ENCODE assay signal across 20 cellular contexts in genomic region chr2:8877332-8877731, GRCh38. TPM values are rescaled to one million over a fixed set of nuclear protein-coding genes. Genes with fewer than 3 reads are reported as not detected.
DNase-seq lines count a peak whose midpoint lies in the region; ATAC-seq, FAIRE-seq and TF ChIP-seq lines count a peak whose summit lies in the region.
"Had no signal": no experiment of that assay in that cellular context is flagged by ENCODE, and none has a peak within 500 bp of the region (broad histone marks: within the 10 kb centered on the region; RNA-seq: fewer than 3 reads in every experiment).

No MANE protein-coding gene starts in this region.

- H4K20me1 ChIP-seq in HepG2 (ENCODE audit: insufficient read depth, low read length) = no peaks in the 10 kb centered on the region
- no peaks in the 10 kb centered on the region for H4K20me1 ChIP-seq in hepatocyte (ENCODE audit: insufficient read depth, poor library complexity, severe bottlenecking)

- in situ Hi-C loops in HepG2 (cut with HindIII; ENCODE audit: extremely low pct_ligation_motif_present, low pct_unique_long_range_greater_than_20kb) = loop anchor here (5.0 to 10.0 kb wide), 2 partner anchors 107 to 260 kb away; no protein-coding TSS in a partner anchor

- H3K9me3 ChIP-seq in HepG2 (ENCODE audit: low read length) (no peaks in the 10 kb centered on the region), right lobe of liver (no peaks in the 10 kb centered on the region), T-helper 17 cell (ENCODE audit: control insufficient read depth, low read length, poor library complexity, severe bottlenecking) (no peaks in the 10 kb centered on the region), hepatocyte (ENCODE audit: low read depth) (no peaks in the 10 kb centered on the region)
- no peaks in the 10 kb centered on the region for H3K9me3 ChIP-seq in CD4-positive, alpha-beta memory T cell (ENCODE audit: control insufficient read depth in 1 of 2, low read length in 2 of 2)
- H3K9me3 ChIP-seq: A549, BE2C had no signal

- no peaks in the 10 kb centered on the region for H3K9me2 ChIP-seq in hepatocyte (replicated peaks; ENCODE audit: insufficient read depth)

- CTCF ChIA-PET in HepG2 (lab: Yijun Ruan, JAX; ENCODE audit: low intra/inter-chr PET ratio, low total read pairs) = no interaction called here
- CTCF ChIA-PET in CD4-positive, alpha-beta memory T cell (lab: Charles Lee; ENCODE audit: partially characterized antibody) = interaction anchor here (1.1 kb wide), 1 partner anchor 10 kb away, joined by 4 read pairs; no protein-coding TSS in a partner anchor

- no peaks in the 10 kb centered on the region for H3K9me3 Mint-ChIP-seq in CD4-positive, alpha-beta memory T cell
- H3K9me3 Mint-ChIP-seq: CD8-positive, alpha-beta T cell had no signal

- peaks cover 2% of the 10 kb centered on the region for H3K36me3 Mint-ChIP-seq in T-helper 17 cell (ENCODE audit: low read depth)
- H3K36me3 Mint-ChIP-seq in CD4-positive, alpha-beta memory T cell = peaks cover 0 to 3% of the 10 kb centered on the region in 2 donors
- H3K36me3 Mint-ChIP-seq: CD8-positive, alpha-beta T cell had no signal

- TF ChIP-seq EP300 in HepG2 (IDR thresholded peaks at IDR 0.05; ENCODE audit: low read depth in 2 of 2, low read length in 2 of 2) (no peak), HepG2 (CRISPR knock-in tag; IDR thresholded peaks at IDR 0.05; ENCODE audit: borderline replicate concordance) (no peak)

- peak overlapping the region; percentile 43 for H2AFZ ChIP-seq in HepG2 (ENCODE audit: low read length)
- H2AFZ ChIP-seq in hepatocyte = no peak overlapping the region
- H2AFZ ChIP-seq: GM23248 had no signal

- POLR2A ChIA-PET in HepG2 (lab: Yijun Ruan, JAX) = no interaction called here
- POLR2A ChIA-PET in CD4-positive, alpha-beta memory T cell (lab: Charles Lee; ENCODE audit: partially characterized antibody) = no interaction called here

- BruUV-seq in HepG2 (replicated peaks; lab: Mats Ljungman, UMichigan) = no TSS peak

- no peaks in the 10 kb centered on the region for H3K27me3 Mint-ChIP-seq in T-helper 17 cell
- H3K27me3 Mint-ChIP-seq in CD4-positive, alpha-beta memory T cell = peaks cover 5% of the 10 kb centered on the region in 2 donors

- H3K4me3 ChIP-seq in HepG2 (replicated peaks in 1 of 3; ENCODE audit: insufficient read depth in 1 of 3, low read depth in 2 of 3, low read length in 3 of 3) (no peak overlapping the region; a peak in 1 of 6 replicates), right lobe of liver (no peak overlapping the region), hepatocyte (no peak overlapping the region)
- H3K4me3 ChIP-seq in CD4-positive, alpha-beta memory T cell (ENCODE audit: low read length in 2 of 2) = no peak overlapping the region
- H3K4me3 ChIP-seq: A549, GM23248 had no signal

- H3K4me2 ChIP-seq in HepG2 (ENCODE audit: low read depth, low read length) (0 out of 2 replicates have a peak overlapping the region, but pooled peaks have one; percentile 30), hepatocyte (no peak overlapping the region)
- H3K4me2 ChIP-seq: A549 had no signal

- FAIRE-seq in HepG2 (lab: Jason Lieb, UNC) = no peak
- FAIRE-seq: A549, D721Med, G401.6, GM12891, H54 had no signal

- TF ChIP-seq CTCF in HepG2 (CRISPR knock-in tag; IDR thresholded peaks at IDR 0.05) (peak; percentile 34), right lobe of liver (IDR thresholded peaks at IDR 0.05) (no peak), hepatocyte (IDR thresholded peaks at IDR 0.05; ENCODE audit: poor library complexity) (no peak)

- H3K27ac Mint-ChIP-seq in T-helper 17 cell = peak overlapping the region; percentile 41
- no peak overlapping the region for H3K27ac Mint-ChIP-seq in CD4-positive, alpha-beta memory T cell
- H3K27ac Mint-ChIP-seq: CD8-positive, alpha-beta T cell had no signal

- H3K4me3 Mint-ChIP-seq in T-helper 17 cell = no peak overlapping the region
- no peak overlapping the region for H3K4me3 Mint-ChIP-seq in CD4-positive, alpha-beta memory T cell
- H3K4me3 Mint-ChIP-seq: CD8-positive, alpha-beta T cell had no signal

- H3K36me3 ChIP-seq in HepG2 (replicated peaks in 1 of 2; ENCODE audit: control insufficient read depth in 1 of 2, insufficient read depth in 2 of 2, low read length in 2 of 2) = no peaks in the 10 kb centered on the region
- H3K36me3 ChIP-seq in right lobe of liver = no peaks in the 10 kb centered on the region
- H3K36me3 ChIP-seq in CD4-positive, alpha-beta memory T cell (ENCODE audit: insufficient read depth, low read length) = no peaks in the 10 kb centered on the region
- no peaks in the 10 kb centered on the region for H3K36me3 ChIP-seq in hepatocyte (replicated peaks; ENCODE audit: insufficient read depth, low read depth)
- H3K36me3 ChIP-seq: BE2C had no signal

- H3K9ac ChIP-seq in HepG2 (ENCODE audit: insufficient read depth, low read depth, low read length) = no peak overlapping the region
- H3K9ac ChIP-seq: GM23248 had no signal

- H3K79me2 ChIP-seq in HepG2 (ENCODE audit: insufficient read depth, low read length) (no peaks in the 10 kb centered on the region), hepatocyte (no peaks in the 10 kb centered on the region)

- no peak for TF ChIP-seq RAD21 in HepG2 (CRISPR knock-in tag; IDR thresholded peaks at IDR 0.05)

- intact Hi-C loops in HepG2 (cut with micrococcal nuclease; ENCODE audit: unreplicated experiment) = no loop called here
- intact Hi-C loops in right lobe of liver (cut with DNase I) = no loop called here
- intact Hi-C loops in left colon (cut with DNase I, micrococcal nuclease) = no loop called here
- intact Hi-C loops in CD4-positive, alpha-beta memory T cell (cut with micrococcal nuclease) = no loop called here

- H3K4me1 Mint-ChIP-seq in T-helper 17 cell = peaks cover 3% of the 10 kb centered on the region
- H3K4me1 Mint-ChIP-seq in CD4-positive, alpha-beta memory T cell = no peaks in the 10 kb centered on the region

- H3K27me3 ChIP-seq in HepG2 (ENCODE audit: control insufficient read depth in 1 of 2, insufficient read depth in 2 of 2, low read length in 2 of 2) (peaks cover 1 to 15% of the 10 kb centered on the region in 2 experiments; a peak in 1 of 5 replicates), right lobe of liver (no peaks in the 10 kb centered on the region), hepatocyte (no peaks in the 10 kb centered on the region)
- no peaks in the 10 kb centered on the region for H3K27me3 ChIP-seq in CD4-positive, alpha-beta memory T cell (ENCODE audit: insufficient read depth, low read length)
- H3K27me3 ChIP-seq: BE2C had no signal

- no peaks in the 10 kb centered on the region for H3K4me1 ChIP-seq in HepG2 (ENCODE audit: insufficient read depth, low read length)
- no peaks in the 10 kb centered on the region for H3K4me1 ChIP-seq in right lobe of liver
- no peaks in the 10 kb centered on the region for H3K4me1 ChIP-seq in CD4-positive, alpha-beta memory T cell (ENCODE audit: insufficient read depth, low read length)
- no peaks in the 10 kb centered on the region for H3K4me1 ChIP-seq in hepatocyte (ENCODE audit: insufficient read depth)
- H3K4me1 ChIP-seq: A549, BE2C had no signal

- peak; percentile 80 for ATAC-seq in HepG2
- no peak for ATAC-seq in right lobe of liver
- no peak for ATAC-seq in T-helper 17 cell
- peak; percentile 40 for ATAC-seq in left colon
- ATAC-seq in HG03135 (IDR thresholded peaks at IDR 0.05; ENCODE audit: unreplicated experiment) = no peak
- ATAC-seq: A549; CD8-positive, alpha-beta T cell had no signal

- TF ChIP-seq POLR2A in HepG2 (IDR thresholded peaks at IDR 0.05; ENCODE audit: insufficient read depth in 1 of 2, low read depth in 2 of 2, low read length in 2 of 2) (no peak), right lobe of liver (IDR thresholded peaks at IDR 0.05) (no peak)

- peak; percentile 8 for DNase-seq in HepG2 (ENCODE audit: low spot score)
- DNase-seq in right lobe of liver = no peak
- DNase-seq in T-helper 17 cell = no peak
- DNase-seq in left colon = no peak
- no peak for DNase-seq in CD4-positive, alpha-beta memory T cell
- no peak for DNase-seq in hepatocyte (ENCODE audit: low spot score)
- DNase-seq: BE2C; CD8-positive, alpha-beta T cell; COR-L47; DMS153; DMS79 treated with DMSO at 0.1 percent for 48 hours; EL; GM23248 had no signal

- no peak overlapping the region for H3K27ac ChIP-seq in HepG2 (ENCODE audit: extremely low read length, insufficient read depth, low read length)
- no peak overlapping the region for H3K27ac ChIP-seq in right lobe of liver
- no peak overlapping the region for H3K27ac ChIP-seq in CD4-positive, alpha-beta memory T cell (ENCODE audit: low read depth, low read length)
- H3K27ac ChIP-seq in hepatocyte = no peak overlapping the region
- H3K27ac ChIP-seq: A549, C4-2B, GM23248 had no signal

- WGBS in HepG2 (ENCODE audit: low lambda C conversion rate) = 13% methylated on average over 4 of the region's 4 CpGs
- WGBS in right lobe of liver (ENCODE audit: insufficient coverage, low coverage, low lambda C conversion rate, missing lambda C conversion rate) = 71% methylated on average over 4 of the region's 4 CpGs
- 73% methylated on average over 4 of the region's 4 CpGs for WGBS in hepatocyte (ENCODE audit: low lambda C conversion rate, missing lambda C conversion rate)

RNA-seq across cellular contexts. Expression of gene KIDINS220, which starts 39.9 kb away (rescaled TPM):
- total RNA-seq in HepG2 (2016; rRNA removed; fragmentation: Illumina TruSeq; extraction: Trizol) (22.4 and 32.3 TPM in 2 replicates), right lobe of liver (10 to 100 TPM; 17.0 to 24.8 (median 21.5) TPM), T-helper 17 cell (10 to 100 TPM; 33.2 to 44.5 TPM), left colon (10 to 100 TPM; 46.5 to 48.0 TPM), hepatocyte (74.5 and 77.5 TPM in 2 replicates)
- 3.3 and 4.9 TPM in 2 replicates for total RNA-seq in HepG2 (2016; cell fraction: cytosol; rRNA removed; fragmentation: Illumina TruSeq; extraction: Trizol; ENCODE audit: low read depth)
- 22.9 and 30.7 TPM in 2 replicates for total RNA-seq in HepG2 (2016; cell fraction: insoluble cytoplasmic fraction; rRNA removed; fragmentation: Illumina TruSeq; extraction: Trizol)
- 5.4 and 7.1 TPM in 2 replicates for total RNA-seq in HepG2 (2016; cell fraction: membrane; rRNA removed; fragmentation: Illumina TruSeq; extraction: Trizol)
- 67.0 and 70.2 TPM in 2 replicates for total RNA-seq in HepG2 (2016; cell fraction: nucleus; rRNA removed; fragmentation: Illumina TruSeq; extraction: Trizol)
- polyA plus RNA-seq in HepG2 (2011; rRNA removed) (24.3 and 25.2 TPM in 2 replicates), hepatocyte (23.5 and 24.2 TPM in 2 replicates)
- polyA plus RNA-seq in HepG2 (2011; cell fraction: cytosol; rRNA removed) = 17.3 and 21.0 TPM in 2 replicates
- 39.1 and 40.8 TPM in 2 replicates for polyA plus RNA-seq in HepG2 (2011; cell fraction: nucleus; rRNA removed)
- 18.0 and 22.9 TPM in 2 replicates for polyA plus RNA-seq in HepG2 (2012)
- 0.63 and 0.76 TPM in 2 replicates for polyA plus RNA-seq in HepG2 (2016; cell fraction: cytosol; fragmentation: Illumina TruSeq; extraction: Trizol; ENCODE audit: low read depth)
- 10.6 and 10.9 TPM in 2 replicates for polyA plus RNA-seq in HepG2 (2016; cell fraction: insoluble cytoplasmic fraction; fragmentation: Illumina TruSeq; extraction: Trizol; ENCODE audit: low read depth)
- polyA plus RNA-seq in HepG2 (2016; cell fraction: membrane; fragmentation: Illumina TruSeq; extraction: Trizol; ENCODE audit: low read depth) = 1.1 and 1.4 TPM in 2 replicates
- 40.0 and 48.7 TPM in 2 replicates for polyA plus RNA-seq in HepG2 (2016; cell fraction: nucleus; fragmentation: Illumina TruSeq; extraction: Trizol; ENCODE audit: insufficient read depth, low read depth)
- polyA minus RNA-seq in HepG2 (2011; rRNA and poly(A)+ RNA removed; ENCODE audit: low replicate concordance) = 69.7 and 110 TPM in 2 replicates
- polyA minus RNA-seq in HepG2 (2011; cell fraction: cytosol; rRNA and poly(A)+ RNA removed) = 23.3 and 31.7 TPM in 2 replicates
- polyA minus RNA-seq in HepG2 (2011; cell fraction: nucleus; rRNA and poly(A)+ RNA removed) = 194 and 209 TPM in 2 replicates
- total RNA-seq in CD4-positive, alpha-beta memory T cell = 10 to 100 TPM; 52.0 to 52.3 TPM
- 10 to 100 TPM; 15.0 to 27.5 TPM for polyA plus RNA-seq in CD4-positive, alpha-beta memory T cell

Comparison
In these comparisons a context has a peak if more than half of its experiments do, and no peak if none do; other contexts are left out.
1. ATAC-seq: peak in HepG2 (single experiment) and left colon (single experiment); none in right lobe of liver (0 of 4), T-helper 17 cell (single experiment) and HG03135 (single experiment).